Comparison of ENCODE assay signal across 10 cellular contexts in the genomic region with DNA sequence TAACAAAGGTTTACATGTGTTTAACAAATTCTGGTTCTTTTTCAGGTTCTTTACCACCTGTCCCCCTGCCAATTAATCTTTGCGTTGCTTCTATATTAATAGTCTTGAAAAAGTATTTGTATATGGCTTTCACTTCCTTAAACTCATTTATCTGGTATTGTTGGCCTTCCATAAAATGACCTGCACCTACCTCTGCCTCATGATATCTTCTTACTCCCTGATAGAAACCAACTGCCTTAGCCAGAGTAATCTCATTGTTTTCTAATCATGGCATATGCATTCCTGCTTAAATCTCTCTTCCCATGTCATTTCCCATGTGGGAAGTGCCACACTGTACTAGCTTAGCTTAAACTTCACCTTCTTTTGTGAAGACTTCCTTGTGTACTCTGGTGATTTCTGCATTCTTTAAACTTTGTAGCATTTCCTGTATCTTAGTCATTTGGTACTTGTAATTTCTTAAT. TPM values are rescaled to one million over a fixed set of nuclear protein-coding genes. Genes with fewer than 3 reads are reported as not detected.
A peak's percentile ranks its signal among the peaks of the same experiment; 100 is the strongest.
DNase-seq lines count a peak whose midpoint lies in the region; ATAC-seq, FAIRE-seq and TF ChIP-seq lines count a peak whose summit lies in the region.
"Had no signal": no experiment of that assay in that cellular context is flagged by ENCODE, and none has a peak within 500 bp of the region (broad histone marks: within the 10 kb centered on the region; RNA-seq: fewer than 3 reads in every experiment).

No MANE protein-coding gene starts in this region.

- TF ChIP-seq CTCF in bronchial epithelial cell (IDR thresholded peaks at IDR 0.05; ENCODE audit: insufficient read depth, low read length, severe bottlenecking) (no peak), adrenal gland (IDR thresholded peaks at IDR 0.05) (no peak)

- no peaks in the 10 kb centered on the region for H3K9me3 Mint-ChIP-seq in CD4-positive, CD25-positive, alpha-beta regulatory T cell

- peak overlapping the region; percentile 41 for H3K4me3 ChIP-seq in CD4-positive, CD25-positive, alpha-beta regulatory T cell (ENCODE audit: low read depth, low read length)
- H3K4me3 ChIP-seq in bronchial epithelial cell (ENCODE audit: low read depth, low read length) = no peak overlapping the region
- no peak overlapping the region for H3K4me3 ChIP-seq in adrenal gland
- H3K4me3 ChIP-seq: skin epidermis had no signal

- peak; percentile 28 for ATAC-seq in CD4-positive, CD25-positive, alpha-beta regulatory T cell (ENCODE audit: low read depth in 2 of 2)
- ATAC-seq in GM19372 (IDR thresholded peaks at IDR 0.05; ENCODE audit: low read depth, unreplicated experiment) (peak; percentile 71), HG03354 (IDR thresholded peaks at IDR 0.05; ENCODE audit: poor library complexity, severe bottlenecking, unreplicated experiment) (peak; percentile 71)

- H3K27ac Mint-ChIP-seq in CD4-positive, CD25-positive, alpha-beta regulatory T cell = peak overlapping the region; percentile 4 to 54 (median 27)

- H3K36me3 ChIP-seq in CD4-positive, CD25-positive, alpha-beta regulatory T cell (ENCODE audit: control insufficient read depth, insufficient read depth, low read length) = peaks cover 1% of the 10 kb centered on the region
- peaks cover 1% of the 10 kb centered on the region for H3K36me3 ChIP-seq in bronchial epithelial cell (ENCODE audit: control insufficient read depth, insufficient read depth, low read length)
- no peaks in the 10 kb centered on the region for H3K36me3 ChIP-seq in adrenal gland (replicated peaks in 1 of 2)

- H3K4me1 Mint-ChIP-seq in CD4-positive, CD25-positive, alpha-beta regulatory T cell = peaks cover 55 to 82% (median 67%) of the 10 kb centered on the region in 4 donors

- no peaks in the 10 kb centered on the region for H3K36me3 Mint-ChIP-seq in CD4-positive, CD25-positive, alpha-beta regulatory T cell

- intact Hi-C loops in adrenal gland (cut with DNase I) = no loop called here

- H3K27me3 Mint-ChIP-seq in CD4-positive, CD25-positive, alpha-beta regulatory T cell = no peaks in the 10 kb centered on the region

- no peaks in the 10 kb centered on the region for H3K9me3 ChIP-seq in CD4-positive, CD25-positive, alpha-beta regulatory T cell (ENCODE audit: control insufficient read depth in 2 of 2, low read length in 2 of 2)
- H3K9me3 ChIP-seq in adrenal gland (replicated peaks in 1 of 3) = no peaks in the 10 kb centered on the region

- no peak overlapping the region for H3K27ac ChIP-seq in CD4-positive, CD25-positive, alpha-beta regulatory T cell (ENCODE audit: insufficient read depth, low read length, poor library complexity, severe bottlenecking)
- H3K27ac ChIP-seq in adrenal gland = no peak overlapping the region

- 70 to 76% (median 74%) methylated on average over 1 of the region's 1 CpG for WGBS in adrenal gland, 4 donors

- no peaks in the 10 kb centered on the region for H3K27me3 ChIP-seq in CD4-positive, CD25-positive, alpha-beta regulatory T cell (ENCODE audit: control insufficient read depth, insufficient read depth, low read length)
- H3K27me3 ChIP-seq in bronchial epithelial cell (ENCODE audit: control insufficient read depth, insufficient read depth, low read length) (no peaks in the 10 kb centered on the region), adrenal gland (no peaks in the 10 kb centered on the region)

- no peak for TF ChIP-seq POLR2A in adrenal gland (IDR thresholded peaks at IDR 0.05)

- peak in 1 of 3 donors; percentile 19 for DNase-seq in CD4-positive, CD25-positive, alpha-beta regulatory T cell
- peak; percentile 61 for DNase-seq in bronchial epithelial cell (ENCODE audit: low read depth)
- DNase-seq in kidney glomerular epithelial cell (lab: John Stamatoyannopoulos, UW) = no peak
- no peak for DNase-seq in activated naive CD4-positive, alpha-beta T cell (lab: John Stamatoyannopoulos, UW)
- DNase-seq in NCI-H1417 treated with DMSO at 0.1 percent for 48 hours (lab: John Stamatoyannopoulos, UW) = no peak
- no peak for DNase-seq in adrenal gland
- DNase-seq: SHP77 had no signal

- H3K4me3 Mint-ChIP-seq in CD4-positive, CD25-positive, alpha-beta regulatory T cell = peak overlapping the region in 3 of 4 donors; percentile 7 to 57 (median 45)

- FAIRE-seq in bronchial epithelial cell (lab: Jason Lieb, UNC) = no peak

- H3K4me1 ChIP-seq in CD4-positive, CD25-positive, alpha-beta regulatory T cell (ENCODE audit: control insufficient read depth, insufficient read depth, low read length, poor library complexity, severe bottlenecking) = peaks cover 64% of the 10 kb centered on the region
- peaks cover 0 to 29% of the 10 kb centered on the region in 2 donors for H3K4me1 ChIP-seq in adrenal gland (replicated peaks in 1 of 2)

RNA-seq across cellular contexts. Expression of gene SMG7, which starts 8.7 kb away (rescaled TPM):
- 66.1 TPM for total RNA-seq in CD4-positive, CD25-positive, alpha-beta regulatory T cell
- 10 to 100 TPM; 13.6 to 21.7 (median 21.6) TPM for polyA plus RNA-seq in CD4-positive, CD25-positive, alpha-beta regulatory T cell
- total RNA-seq in bronchial epithelial cell (17.9 and 18.3 TPM in 2 replicates), adrenal gland (10 to 100 TPM; 29.0 to 54.4 (median 39.5) TPM)
- polyA plus RNA-seq in adrenal gland = 10 to 100 TPM; 15.4 to 49.9 (median 21.4) TPM
